ENCODE assay signal across 34 cellular contexts in genomic region chr5:165844571-165844970, GRCh38.
"Had no signal": no experiment of that assay in that cellular context is flagged by ENCODE, and none has a peak within 500 bp of the region (broad histone marks: within the 10 kb centered on the region; RNA-seq: fewer than 3 reads in every experiment).

No MANE protein-coding gene starts in this region.

- H3K27ac ChIP-seq: adrenal gland, ascending aorta, body of pancreas, brain microvascular endothelial cell, breast epithelium, cardiac muscle cell had no signal

- DNase-seq: activated effector memory CD4-positive, alpha-beta T cell treated with anti-CD3 and anti-CD28 coated beads, Interleukin-2, amount 50 U/mL, for 16 hours; activated effector memory CD4-positive, alpha-beta T cell treated with Interleukin-2 at 50 U/mL for 16 hours; activated gamma-delta T cell; activated gamma-delta T cell treated with Interleukin-2 at 50 U/mL for 16 hours; activated naive CD4-positive, alpha-beta T cell; activated naive CD4-positive, alpha-beta T cell treated with anti-CD3 and anti-CD28 coated beads for 36 hours; activated naive CD4-positive, alpha-beta T cell treated with anti-CD3 and anti-CD28 coated beads, Interleukin-2, amount 10 ng/mL, durations not matched to agents 7 days and 5 days; activated naive CD4-positive, alpha-beta T cell treated with Interleukin-2 at 50 U/mL for 16 hours; activated naive CD8-positive, alpha-beta T cell treated with anti-CD3 and anti-CD28 coated beads for 36 hours; activated naive CD8-positive, alpha-beta T cell treated with anti-CD3 and anti-CD28 coated beads, Interleukin-2, amount 10 ng/mL, durations not matched to agents 7 days and 5 days; activated naive CD8-positive, alpha-beta T cell treated with anti-CD3 and anti-CD28 coated beads, Interleukin-2, amount 50 U/mL, for 24 hours; activated T-cell treated with anti-CD3 and anti-CD28 coated beads for 4 hours; activated T-cell treated with anti-CD3 and anti-CD28 coated beads, Interleukin-2, amount 50 U/mL, for 1 hour; activated T-cell treated with anti-CD3 and anti-CD28 coated beads, Interleukin-2, amount 50 U/mL, for 24 hours; activated T-cell treated with anti-CD3 and anti-CD28 coated beads, Interleukin-2, amount 50 U/mL, for 4 hours; activated T-cell treated with anti-CD3 and anti-CD28 coated beads, Interleukin-2, amount 50 U/mL, for 48 hours; activated T-cell treated with anti-CD3 and anti-CD28 coated beads, Interleukin-2, amount 50 U/mL, for 72 hours; adrenal gland; amniotic stem cell; amygdala; anterior cingulate cortex; aorta; body of pancreas; brain microvascular endothelial cell; caudate nucleus; central memory CD4-positive, alpha-beta T cell; cerebellar nuclear complex had no signal

- H3K4me3 ChIP-seq: adrenal gland, ascending aorta, body of pancreas, breast epithelium, cardiac muscle cell had no signal

- H3K4me1 ChIP-seq: adrenal gland, ascending aorta, body of pancreas, breast epithelium had no signal

- H3K36me3 ChIP-seq: adrenal gland, ascending aorta, brain microvascular endothelial cell, breast epithelium, cardiac muscle cell had no signal

- FAIRE-seq: astrocyte, bronchial epithelial cell had no signal

- H3K27me3 ChIP-seq: adrenal gland, ascending aorta, body of pancreas, brain microvascular endothelial cell, breast epithelium, cardiac muscle cell had no signal

- H3K9me3 ChIP-seq: adrenal gland, ascending aorta, body of pancreas, breast epithelium had no signal

- ATAC-seq: activated naive CD4-positive, alpha-beta T cell treated with anti-CD3 and anti-CD28 coated beads, Interleukin-2, amount 50 U/mL, for 72 hours; activated naive CD8-positive, alpha-beta T cell treated with anti-CD3 and anti-CD28 coated beads, Interleukin-2, amount 50 U/mL, for 24 hours; activated T-cell treated with anti-CD3 and anti-CD28 coated beads, Interleukin-2, amount 50 U/mL, for 4 hours; activated T-cell treated with anti-CD3 and anti-CD28 coated beads, Interleukin-2, amount 50 U/mL, for 72 hours; activated T-helper 17 cell treated with anti-CD3 and anti-CD28 coated beads, Interleukin-2, amount 50 U/mL, for 72 hours; body of pancreas had no signal
